ENCODE assay signal across 8 cellular contexts in the genomic region with DNA sequence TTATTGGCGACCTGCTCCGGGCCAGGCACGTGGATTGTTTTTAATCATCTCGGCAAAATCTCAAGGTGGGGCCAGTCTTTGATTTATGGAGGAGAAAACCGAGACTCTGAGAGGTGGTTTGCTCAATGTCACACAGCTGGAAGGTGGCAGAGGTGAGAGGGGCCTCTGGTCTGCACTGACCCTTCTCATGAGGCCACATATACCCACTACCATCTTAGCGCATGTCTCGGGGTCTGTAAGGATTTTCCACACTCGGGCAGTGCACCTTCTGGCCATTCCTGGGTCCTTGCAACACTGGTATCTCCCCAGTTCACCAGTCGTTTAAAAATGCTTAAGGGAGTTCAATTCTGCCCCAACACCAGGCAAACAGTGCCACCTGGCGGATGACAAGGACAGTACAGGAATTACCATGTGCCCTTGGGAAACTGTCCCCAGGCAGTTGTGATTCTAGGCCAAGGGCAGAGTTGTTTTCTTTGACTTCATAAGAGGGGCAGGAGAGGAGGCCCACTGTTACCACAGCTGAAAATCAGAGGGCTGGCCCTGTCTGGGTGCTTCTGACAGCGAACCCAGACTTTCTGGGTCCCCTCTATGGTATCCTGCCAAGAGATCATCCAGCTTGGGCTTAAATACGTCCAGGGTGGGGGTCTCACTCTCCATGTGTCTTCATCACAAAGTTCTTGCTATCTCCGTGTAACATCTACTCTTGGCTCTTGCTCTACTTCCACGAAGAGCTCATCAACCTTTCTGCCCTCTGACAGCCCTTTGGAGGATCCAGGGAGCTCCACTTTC. TPM values are rescaled to one million over a fixed set of nuclear protein-coding genes. Genes with fewer than 3 reads are reported as not detected.
DNase-seq lines count a peak whose midpoint lies in the region; ATAC-seq and TF ChIP-seq lines count a peak whose summit lies in the region.

No MANE protein-coding gene starts in this region.

- H3K4me3 ChIP-seq in adipocyte (ENCODE audit: low read length) (no peak overlapping the region), aorta (ENCODE audit: low read length in 2 of 2) (no peak overlapping the region)

- no peaks in the 10 kb centered on the region for H3K9me3 Mint-ChIP-seq in T-cell

- H3K9me3 ChIP-seq in adipocyte (ENCODE audit: control insufficient read depth, low read length) (peaks cover 4% of the 10 kb centered on the region), aorta (ENCODE audit: control insufficient read depth, low read length) (peaks cover 1% of the 10 kb centered on the region)

- H3K4me3 Mint-ChIP-seq in T-cell: no peak overlapping the region

- peak; percentile 90 for TF ChIP-seq CTCF in GM12873 (IDR thresholded peaks at IDR 0.05; ENCODE audit: insufficient read depth, low read depth, low read length, missing control alignments)

- no peaks in the 10 kb centered on the region for H3K27me3 ChIP-seq in adipocyte (replicated peaks; ENCODE audit: control insufficient read depth, insufficient read depth, low read length)
- H3K27me3 ChIP-seq in aorta (ENCODE audit: control insufficient read depth in 1 of 2, insufficient read depth in 2 of 2, low read length in 1 of 2): no peaks in the 10 kb centered on the region

- peaks cover 0 to 4% (median 0%) of the 10 kb centered on the region in 3 donors for H3K4me1 Mint-ChIP-seq in T-cell

- no peaks in the 10 kb centered on the region for H3K36me3 Mint-ChIP-seq in T-cell

- DNase-seq in NCI-H1436 treated with DMSO at 0.1 percent for 48 hours (lab: John Stamatoyannopoulos, UW): peak; percentile 59
- peak; percentile 45 to 84 (median 74) for DNase-seq in T-cell
- DNase-seq in adipocyte (ENCODE audit: low read depth): peak; percentile 91
- DNase-seq in left cardiac atrium: peak; percentile 80
- DNase-seq in pulmonary artery endothelial cell (ENCODE audit: low read depth, low spot score): peak; percentile 40
- peak; percentile 81 to 90 for DNase-seq in aorta

- peaks cover 5% of the 10 kb centered on the region for H3K4me1 ChIP-seq in adipocyte (ENCODE audit: control insufficient read depth, insufficient read depth, low read length)
- H3K4me1 ChIP-seq in aorta (ENCODE audit: control insufficient read depth in 1 of 2, insufficient read depth in 2 of 2, low read length in 2 of 2): no peaks in the 10 kb centered on the region

- WGBS in aorta, 2 donors: 25 to 28% methylated on average over 14 of the region's 14 CpGs

- POLR2A ChIA-PET in T-cell (lab: Charles Lee): interaction anchor here (0.5 kb wide), 2 partner anchors 282 to 1355 kb away, joined by 3 read pairs; no protein-coding TSS in a partner anchor

- no peak overlapping the region for H3K27ac ChIP-seq in aorta (ENCODE audit: low read depth in 1 of 2, low read length in 2 of 2)

- no peak overlapping the region for H3K27ac Mint-ChIP-seq in T-cell

- CTCF ChIA-PET in T-cell (lab: Charles Lee): interaction anchor here (0.6 to 2.7 kb wide), 8 partner anchors 9 to 287 kb away, joined by 3 to 18 read pairs (median 8); a partner anchor contains a TSS

- H3K27me3 Mint-ChIP-seq in T-cell: peaks cover 0 to 4% of the 10 kb centered on the region in 2 donors

- ATAC-seq in T-cell (replicated peaks in 1 of 4) (peak; percentile 85 to 90 (median 88)), left cardiac atrium (peak; percentile 84 to 89), aorta (ENCODE audit: low FRiP score) (peak; percentile 83), HG02763 (IDR thresholded peaks at IDR 0.05; ENCODE audit: unreplicated experiment) (no peak)

- no peaks in the 10 kb centered on the region for H3K36me3 ChIP-seq in adipocyte (ENCODE audit: control insufficient read depth, insufficient read depth, low read length, severe bottlenecking)
- no peaks in the 10 kb centered on the region for H3K36me3 ChIP-seq in aorta (ENCODE audit: control insufficient read depth in 1 of 2, insufficient read depth in 2 of 2, low read length in 1 of 2)

- intact Hi-C loops in left cardiac atrium (cut with DNase I) (loop anchor here in 1 of 2 donors (1.0 to 10.0 kb wide), 3 partner anchors 145 to 637 kb away; a partner anchor contains a TSS), aorta (cut with DNase I) (loop anchor here (2.0 kb wide), 2 partner anchors 145 to 287 kb away; a partner anchor contains a TSS)

- H3K9ac ChIP-seq in adipocyte (ENCODE audit: low read length): no peak overlapping the region

RNA-seq across cellular contexts. Expression of a gene that starts 39.4 kb away (rescaled TPM):
- total RNA-seq in T-cell (10 to 100 TPM; 20.1 to 31.2 (median 24.5) TPM), left cardiac atrium (10 to 100 TPM; 22.4 to 32.3 TPM), pulmonary artery endothelial cell (6.9 and 9.5 TPM in 2 replicates), aorta (10 to 100 TPM; 23.9 to 35.8 TPM)
- 1 to 10 TPM; 2.0 to 7.0 TPM for polyA plus RNA-seq in aorta

RNA-seq across cellular contexts. Expression of a gene that starts 50.3 kb away (rescaled TPM):
- 10 to 100 TPM; 13.3 to 25.8 (median 14.6) TPM for total RNA-seq in T-cell
- 10 to 100 TPM; 28.1 to 36.5 TPM for total RNA-seq in left cardiac atrium
- total RNA-seq in pulmonary artery endothelial cell: 21.0 and 29.9 TPM in 2 replicates
- 10 to 100 TPM; 15.3 to 17.7 TPM for total RNA-seq in aorta
- 10 to 100 TPM in 1 of 2 donors, 1 to 10 TPM in 1; 4.5 to 23.8 TPM for polyA plus RNA-seq in aorta

Comparison
In these comparisons a context has a peak if more than half of its experiments do, and no peak if none do; other contexts are left out.
1. DNase-seq: peak in every context shown above with its lines; median percentile 91 in adipocyte; 86 in aorta; 80 in left cardiac atrium; 74 in T-cell; 59 in NCI-H1436 treated with DMSO at 0.1 percent for 48 hours; 40 in pulmonary artery endothelial cell.